ENCODE assay signal across 7 cellular contexts in the genomic region with DNA sequence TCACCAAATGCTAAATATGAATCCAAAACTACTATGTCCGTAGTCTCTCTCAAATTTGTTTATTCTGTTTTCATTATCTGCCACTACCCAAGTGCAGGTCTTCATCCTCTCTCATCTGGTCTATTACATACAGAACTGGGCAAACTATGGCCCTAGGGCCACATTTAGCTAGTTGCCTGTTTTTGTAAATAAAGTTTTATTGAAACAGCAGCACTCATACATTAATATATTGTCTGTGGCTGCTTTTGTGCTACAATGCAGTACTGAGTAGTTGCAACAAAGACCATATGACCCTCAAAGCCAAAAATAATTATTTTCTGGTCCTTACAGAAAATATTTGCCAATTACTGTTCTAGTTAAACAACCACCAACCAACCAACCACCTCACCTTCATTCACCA.
"Had no signal": no experiment of that assay in that cellular context is flagged by ENCODE, and none has a peak within 500 bp of the region (broad histone marks: within the 10 kb centered on the region; RNA-seq: fewer than 3 reads in every experiment).

No MANE protein-coding gene starts in this region.

- H3K36me3 Mint-ChIP-seq: IgD-negative memory B cell had no signal

- ATAC-seq: HepG2 had no signal

- H3K9me3 Mint-ChIP-seq: IgD-negative memory B cell had no signal

- DNase-seq: IMR-90, KBM-7, KG1 had no signal

- H3K27ac ChIP-seq: HL-60 had no signal

- FAIRE-seq: HepG2, HTR-8/SVneo had no signal

- H3K4me3 Mint-ChIP-seq: IgD-negative memory B cell had no signal
